8 cellular contexts compared by ENCODE assay signal in the genomic region with DNA sequence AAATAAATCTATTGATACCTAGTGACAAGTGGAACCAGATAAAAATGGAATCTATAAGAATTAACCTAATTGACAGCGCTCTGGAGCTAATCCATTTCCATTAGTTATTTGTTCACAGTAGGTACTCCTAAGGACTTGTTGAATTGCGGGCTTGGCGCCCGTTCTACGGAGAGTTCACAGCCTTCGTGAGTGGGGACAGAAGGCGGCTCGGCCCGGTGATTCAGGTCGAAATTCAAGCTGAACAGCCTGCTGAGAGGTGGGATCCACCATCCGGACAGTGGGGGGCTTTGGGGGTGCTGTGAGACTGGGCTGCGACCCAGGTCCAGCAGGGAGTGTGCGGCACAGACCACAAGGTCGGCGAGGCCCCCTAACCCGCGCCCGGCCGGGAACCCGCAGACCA. TPM values are rescaled to one million over a fixed set of nuclear protein-coding genes. Genes with fewer than 3 reads are reported as not detected.
DNase-seq lines count a peak whose midpoint lies in the region; TF ChIP-seq lines count a peak whose summit lies in the region.

No MANE protein-coding gene starts in this region.

- peak overlapping the region; percentile 84 for H3K4me2 ChIP-seq in smooth muscle cell

- H2AFZ ChIP-seq in smooth muscle cell (ENCODE audit: low read depth) = peak overlapping the region; percentile 82

- H3K27me3 ChIP-seq in iPS-20b (ENCODE audit: insufficient read depth, low read length) (peaks cover 8% of the 10 kb centered on the region; the same call in 1 of the 2 replicates), smooth muscle cell (ENCODE audit: low read depth) (no peaks in the 10 kb centered on the region)

- no peak overlapping the region for H3K27ac ChIP-seq in iPS-20b (ENCODE audit: low read length)
- H3K27ac ChIP-seq in smooth muscle cell (ENCODE audit: low read depth) = peak overlapping the region; percentile 96

- H3K4me3 ChIP-seq in astrocyte of the spinal cord (ENCODE audit: low read depth, low read length) = peak overlapping the region; percentile 97
- H3K4me3 ChIP-seq in iPS-20b (ENCODE audit: low read length) = peak overlapping the region; percentile 86
- peak overlapping the region; percentile 99 for H3K4me3 ChIP-seq in smooth muscle cell

- DNase-seq in stimulated activated CD4-positive, alpha-beta T cell treated with anti-CD3 and anti-CD28 coated beads, Interleukin-15, amount 100 ng/mL, for 24 hours = peak; percentile 36
- DNase-seq in stimulated activated CD4-positive, alpha-beta T cell treated with anti-CD3 and anti-CD28 coated beads, Interleukin-2, amount 100 ng/mL, for 48 hours = no peak
- peak; percentile 28 for DNase-seq in NCI-H2227 (lab: John Stamatoyannopoulos, UW; ENCODE audit: unreplicated experiment)
- peak; percentile 45 for DNase-seq in astrocyte of the spinal cord (ENCODE audit: low read depth, low spot score)
- no peak for DNase-seq in smooth muscle cell (lab: John Stamatoyannopoulos, UW; ENCODE audit: unreplicated experiment)
- DNase-seq in germinal center (ENCODE audit: low spot score) = no peak
- no peak for DNase-seq in NCI-H2196 treated with DMSO at 0.1 percent for 48 hours (lab: John Stamatoyannopoulos, UW; ENCODE audit: unreplicated experiment)

- 2% methylated on average over 20 of the region's 20 CpGs for WGBS in smooth muscle cell (ENCODE audit: low lambda C conversion rate)

- H3K9ac ChIP-seq in iPS-20b (ENCODE audit: low read depth, low read length) (peak overlapping the region; percentile 95; the same call in 1 of the 2 replicates), smooth muscle cell (ENCODE audit: low read depth) (peak overlapping the region; percentile 97)

- H4K20me1 ChIP-seq in smooth muscle cell (ENCODE audit: low read depth) = peaks cover 36% of the 10 kb centered on the region

- H3K9me3 ChIP-seq in iPS-20b (ENCODE audit: insufficient read depth, low read depth, low read length) (no peaks in the 10 kb centered on the region), smooth muscle cell (replicated peaks; ENCODE audit: low read depth) (no peaks in the 10 kb centered on the region)

- no peak for TF ChIP-seq CTCF in astrocyte of the spinal cord (IDR thresholded peaks at IDR 0.05; ENCODE audit: low read depth, low read length)
- TF ChIP-seq CTCF in smooth muscle cell (IDR thresholded peaks at IDR 0.05; ENCODE audit: borderline replicate concordance, insufficient read depth, poor library complexity, severe bottlenecking) = no peak

- H3F3A ChIP-seq in smooth muscle cell (ENCODE audit: low read depth) = no peaks in the 10 kb centered on the region

- H3K36me3 ChIP-seq in iPS-20b (ENCODE audit: insufficient read depth, low read depth, low read length) (no peaks in the 10 kb centered on the region), smooth muscle cell (ENCODE audit: low read depth) (no peaks in the 10 kb centered on the region)

- peaks cover 17% of the 10 kb centered on the region; the same call in 1 of the 2 replicates for H3K4me1 ChIP-seq in iPS-20b (ENCODE audit: insufficient read depth, low read length)
- peaks cover 30% of the 10 kb centered on the region for H3K4me1 ChIP-seq in smooth muscle cell (ENCODE audit: low read depth)

- in situ Hi-C loops in astrocyte of the spinal cord (cut with HindIII; ENCODE audit: low sequenced_read_pairs) = no loop called here

- peaks cover 47% of the 10 kb centered on the region for H3K79me2 ChIP-seq in smooth muscle cell (ENCODE audit: low read depth)

RNA-seq across cellular contexts. Expression of gene CTNNB1, which starts 0.8 kb away (rescaled TPM):
- 854 and 957 TPM in 2 replicates for total RNA-seq in smooth muscle cell
- polyA plus RNA-seq in smooth muscle cell = 162 and 167 TPM in 2 replicates

Comparison
In these comparisons a context has a peak if more than half of its experiments do, and no peak if none do; other contexts are left out.
1. DNase-seq: peak in stimulated activated CD4-positive, alpha-beta T cell treated with anti-CD3 and anti-CD28 coated beads, Interleukin-15, amount 100 ng/mL, for 24 hours (single experiment), NCI-H2227 (single experiment) and astrocyte of the spinal cord (single experiment); none in stimulated activated CD4-positive, alpha-beta T cell treated with anti-CD3 and anti-CD28 coated beads, Interleukin-2, amount 100 ng/mL, for 48 hours (0 of 2), smooth muscle cell (single experiment), germinal center (single experiment) and NCI-H2196 treated with DMSO at 0.1 percent for 48 hours (single experiment).
2. Peak in every context shown above with its lines, with median percentiles within 50 percentile points of each other: H3K4me3 ChIP-seq.